In genomic region chr1:101465941-101466340, GRCh38 we compare ENCODE assay signal across 18 cellular contexts.
DNase-seq lines count a peak whose midpoint lies in the region; ATAC-seq, FAIRE-seq and TF ChIP-seq lines count a peak whose summit lies in the region.
"Had no signal": no experiment of that assay in that cellular context is flagged by ENCODE, and none has a peak within 500 bp of the region (broad histone marks: within the 10 kb centered on the region; RNA-seq: fewer than 3 reads in every experiment).

No MANE protein-coding gene starts in this region.

- H2BK5ac ChIP-seq in H1 (ENCODE audit: low read depth, low read length) (no peak overlapping the region), mesendoderm (ENCODE audit: low read length) (no peak overlapping the region)

- no peak for TF ChIP-seq POLR2A in H1 (IDR thresholded peaks at IDR 0.05; ENCODE audit: control extremely low read depth in 1 of 2, low read depth in 2 of 2, low read length in 2 of 2)

- H2AK5ac ChIP-seq in H1 (ENCODE audit: low read depth, low read length) (no peak overlapping the region), mesendoderm (ENCODE audit: low read length) (no peak overlapping the region)

- H3K27ac ChIP-seq in H1 (ENCODE audit: low read depth, low read length) (no peak overlapping the region), mesendoderm (ENCODE audit: low read depth, low read length) (no peak overlapping the region), aorta (ENCODE audit: low read depth in 1 of 2, low read length in 2 of 2) (no peak overlapping the region)
- H3K27ac ChIP-seq: BLaER1 had no signal

- WGBS in H1 (ENCODE audit: extremely low coverage in 1 of 2, insufficient coverage in 1 of 2, insufficient read length in 1 of 2, insufficient replicate concordance in 2 of 2, low coverage in 1 of 2, low lambda C conversion rate in 2 of 2, missing lambda C conversion rate in 1 of 2), 2 experiments, result 90% methylated on average over 2 of the region's 2 CpGs; no CpG with 5 or more reads in 1 of the 2 experiments
- WGBS in mesendoderm (ENCODE audit: extremely low coverage, insufficient coverage, low lambda C conversion rate), result no CpG with 5 or more reads among the region's 2 CpGs
- WGBS in aorta, 2 donors, result 95 to 98% methylated on average over 2 of the region's 2 CpGs

- H3K4me1 Mint-ChIP-seq in activated CD4-positive, alpha-beta T cell treated with anti-CD3 and anti-CD28 coated beads, Interleukin-2, amount 10 ng/mL, durations not matched to agents 24 days and 14 days, result no peaks in the 10 kb centered on the region
- H3K4me1 Mint-ChIP-seq in activated CD4-positive, alpha-beta T cell treated with anti-CD3 and anti-CD28 coated beads for 36 hours, result no peaks in the 10 kb centered on the region
- H3K4me1 Mint-ChIP-seq: CD14-positive monocyte had no signal

- H3K27me3 ChIP-seq in H1 (replicated peaks in 1 of 4; ENCODE audit: control insufficient read depth in 3 of 4, extremely low read depth in 1 of 4, insufficient read depth in 3 of 4, low read length in 3 of 4) (no peaks in the 10 kb centered on the region), mesendoderm (ENCODE audit: insufficient read depth, low read length, poor library complexity) (no peaks in the 10 kb centered on the region), aorta (ENCODE audit: control insufficient read depth in 1 of 2, insufficient read depth in 2 of 2, low read length in 1 of 2) (no peaks in the 10 kb centered on the region)
- H3K27me3 ChIP-seq: BLaER1 had no signal

- POLR2A ChIA-PET in activated CD4-positive, alpha-beta T cell treated with anti-CD3 and anti-CD28 coated beads for 36 hours (lab: Charles Lee), result no interaction called here
- POLR2A ChIA-PET in H1 (lab: Charles Lee; ENCODE audit: partially characterized antibody), result no interaction called here

- H3K4me2 ChIP-seq in H1 (ENCODE audit: insufficient read depth in 1 of 2, low read depth in 2 of 2, low read length in 2 of 2), result no peak overlapping the region
- H3K4me2 ChIP-seq in mesendoderm (ENCODE audit: low read length), result no peak overlapping the region
- H3K4me2 ChIP-seq: BLaER1 had no signal

- peak; percentile 32 for DNase-seq in activated CD4-positive, alpha-beta T cell treated with anti-CD3 and anti-CD28 coated beads, Interleukin-2, amount 10 ng/mL, durations not matched to agents 24 days and 14 days
- DNase-seq in activated CD4-positive, alpha-beta T cell treated with anti-CD3 and anti-CD28 coated beads for 36 hours, result no peak
- DNase-seq in H1 (ENCODE audit: low read depth in 1 of 2, low spot score in 2 of 2) (no peak), mesendoderm (peak; percentile 18), aorta (no peak)
- DNase-seq: 8988T; CD4-positive, alpha-beta memory T cell; DMS153; DND-41; EL; HCEC 1CT; HFFc6 had no signal

- peak overlapping the region; percentile 39; the same call in 1 of the 2 replicates for H2AFZ ChIP-seq in H1 (ENCODE audit: low read length)

- no peaks in the 10 kb centered on the region for H4K20me1 ChIP-seq in H1 (replicated peaks in 1 of 2; ENCODE audit: control insufficient read depth in 1 of 2, insufficient read depth in 2 of 2, low read length in 2 of 2)
- H4K20me1 ChIP-seq: BLaER1 had no signal

- H3K4me3 Mint-ChIP-seq in activated CD4-positive, alpha-beta T cell treated with anti-CD3 and anti-CD28 coated beads, Interleukin-2, amount 10 ng/mL, durations not matched to agents 24 days and 14 days, result no peak overlapping the region
- no peak overlapping the region for H3K4me3 Mint-ChIP-seq in activated CD4-positive, alpha-beta T cell treated with anti-CD3 and anti-CD28 coated beads for 36 hours
- H3K4me3 Mint-ChIP-seq: CD14-positive monocyte; CD4-positive, alpha-beta memory T cell; HFFc6 had no signal

- no peaks in the 10 kb centered on the region; the same call in 1 of the 2 replicates for H3K23me2 ChIP-seq in H1 (ENCODE audit: low read depth, low read length)

- no peak overlapping the region for H3K9ac ChIP-seq in H1 (replicated peaks in 1 of 4; ENCODE audit: extremely low read depth in 1 of 4, low read depth in 3 of 4, low read length in 3 of 4)
- H3K9ac ChIP-seq in mesendoderm (ENCODE audit: low read length), result no peak overlapping the region
- H3K9ac ChIP-seq: BLaER1 had no signal

- H2BK120ac ChIP-seq in H1 (replicated peaks; ENCODE audit: low read depth, low read length) (no peak overlapping the region), mesendoderm (ENCODE audit: low read depth, low read length) (no peak overlapping the region)

- H3K36me3 Mint-ChIP-seq in activated CD4-positive, alpha-beta T cell treated with anti-CD3 and anti-CD28 coated beads, Interleukin-2, amount 10 ng/mL, durations not matched to agents 24 days and 14 days (ENCODE audit: low read depth), result no peaks in the 10 kb centered on the region
- H3K36me3 Mint-ChIP-seq in activated CD4-positive, alpha-beta T cell treated with anti-CD3 and anti-CD28 coated beads for 36 hours (ENCODE audit: low read depth), result no peaks in the 10 kb centered on the region
- H3K36me3 Mint-ChIP-seq: CD14-positive monocyte; CD4-positive, alpha-beta memory T cell had no signal

- CTCF ChIA-PET in activated CD4-positive, alpha-beta T cell treated with anti-CD3 and anti-CD28 coated beads for 36 hours (lab: Charles Lee), result interaction anchor here (0.6 to 2.5 kb wide), 3 partner anchors 9 to 54 kb away, joined by 3 to 10 read pairs (median 3); no protein-coding TSS in a partner anchor
- CTCF ChIA-PET in H1 (lab: Charles Lee; ENCODE audit: partially characterized antibody), result interaction anchor here (0.5 to 2.0 kb wide), 5 partner anchors 9 to 156 kb away, joined by 3 to 16 read pairs (median 4); no protein-coding TSS in a partner anchor

- H4K5ac ChIP-seq in H1 (ENCODE audit: insufficient read length, low read depth, low read length) (no peak overlapping the region), mesendoderm (ENCODE audit: low read length) (no peak overlapping the region)

- H4K8ac ChIP-seq in H1 (ENCODE audit: extremely low read depth, insufficient read depth, low read length), result no peak overlapping the region
- H4K8ac ChIP-seq in mesendoderm (ENCODE audit: low read depth, low read length), result peak overlapping the region; percentile 39

- H3K4me1 ChIP-seq in H1 (replicated peaks in 1 of 4; ENCODE audit: control insufficient read depth in 3 of 4, insufficient read depth in 4 of 4, low read length in 3 of 4) (no peaks in the 10 kb centered on the region), mesendoderm (ENCODE audit: control insufficient read depth, low read depth, low read length) (no peaks in the 10 kb centered on the region), aorta (ENCODE audit: control insufficient read depth in 1 of 2, insufficient read depth in 2 of 2, low read length in 2 of 2) (no peaks in the 10 kb centered on the region)
- H3K4me1 ChIP-seq: BLaER1 had no signal

- no peaks in the 10 kb centered on the region for H3K79me1 ChIP-seq in H1 (ENCODE audit: low read depth, low read length)
- H3K79me1 ChIP-seq in mesendoderm (ENCODE audit: low read length), result no peaks in the 10 kb centered on the region

- H3K9me3 ChIP-seq in H1 (ENCODE audit: insufficient read depth in 2 of 2, low read depth in 1 of 2, low read length in 1 of 2) (peaks cover 0 to 3% of the 10 kb centered on the region in 2 experiments; a peak in 1 of 4 replicates), aorta (ENCODE audit: control insufficient read depth, low read length) (no peaks in the 10 kb centered on the region)

- H3K14ac ChIP-seq in H1 (ENCODE audit: insufficient read length), result no peak overlapping the region

- H3K79me2 ChIP-seq in H1 (ENCODE audit: control insufficient read depth in 1 of 2, insufficient read depth in 2 of 2, low read length in 2 of 2) (no peaks in the 10 kb centered on the region), mesendoderm (ENCODE audit: control insufficient read depth, insufficient read depth, low read length) (no peaks in the 10 kb centered on the region)

- peak in 1 of 3 experiments; percentile 5; a peak in 1 of 4 replicates for TF ChIP-seq CTCF in H1 (IDR thresholded peaks at IDR 0.05; ENCODE audit: control extremely low read depth in 1 of 3, insufficient read depth in 1 of 3, low read depth in 1 of 3, low read length in 3 of 3)

- TF ChIP-seq EP300 in H1 (IDR thresholded peaks at IDR 0.05; ENCODE audit: borderline replicate concordance in 1 of 2, low read depth in 2 of 2, low read length in 2 of 2), result no peak

- no peaks in the 10 kb centered on the region for H3K36me3 ChIP-seq in H1 (ENCODE audit: control insufficient read depth in 2 of 4, insufficient read depth in 4 of 4, low read length in 3 of 4)
- H3K36me3 ChIP-seq in mesendoderm (ENCODE audit: control insufficient read depth, insufficient read depth, low read length), result no peaks in the 10 kb centered on the region
- no peaks in the 10 kb centered on the region for H3K36me3 ChIP-seq in aorta (ENCODE audit: control insufficient read depth in 1 of 2, insufficient read depth in 2 of 2, low read length in 1 of 2)
- H3K36me3 ChIP-seq: BLaER1 had no signal

- H2BK15ac ChIP-seq in H1 (ENCODE audit: low read length), result no peak overlapping the region
- H2BK15ac ChIP-seq in mesendoderm (replicated peaks; ENCODE audit: low read depth), result no peak overlapping the region

- H3K4me3 ChIP-seq in H1 (ENCODE audit: extremely low read depth in 1 of 4, insufficient read depth in 2 of 4, low read depth in 3 of 4, low read length in 4 of 4) (no peak overlapping the region), mesendoderm (ENCODE audit: low read length) (no peak overlapping the region), aorta (ENCODE audit: low read length in 2 of 2) (no peak overlapping the region)
- H3K4me3 ChIP-seq: BLaER1, GM12878 had no signal

- H3K23ac ChIP-seq in H1 (ENCODE audit: insufficient read length) (no peak overlapping the region), mesendoderm (ENCODE audit: low read length) (no peak overlapping the region)

- H2BK20ac ChIP-seq in H1 (ENCODE audit: low read length), result no peak overlapping the region

- H3K9me3 Mint-ChIP-seq in activated CD4-positive, alpha-beta T cell treated with anti-CD3 and anti-CD28 coated beads, Interleukin-2, amount 10 ng/mL, durations not matched to agents 24 days and 14 days, result peaks cover 9% of the 10 kb centered on the region
- peaks cover 3% of the 10 kb centered on the region for H3K9me3 Mint-ChIP-seq in activated CD4-positive, alpha-beta T cell treated with anti-CD3 and anti-CD28 coated beads for 36 hours (ENCODE audit: low read depth)
- H3K9me3 Mint-ChIP-seq: HFFc6 had no signal

- no peak overlapping the region for H3K4ac ChIP-seq in H1 (replicated peaks; ENCODE audit: insufficient read length, low read depth, low read length)
- no peak overlapping the region for H3K4ac ChIP-seq in mesendoderm (ENCODE audit: low read depth, low read length)

- no peak overlapping the region for H3K27ac Mint-ChIP-seq in activated CD4-positive, alpha-beta T cell treated with anti-CD3 and anti-CD28 coated beads, Interleukin-2, amount 10 ng/mL, durations not matched to agents 24 days and 14 days
- no peak overlapping the region for H3K27ac Mint-ChIP-seq in activated CD4-positive, alpha-beta T cell treated with anti-CD3 and anti-CD28 coated beads for 36 hours
- H3K27ac Mint-ChIP-seq: CD14-positive monocyte; CD4-positive, alpha-beta memory T cell; HFFc6 had no signal

- no peak for TF ChIP-seq RAD21 in H1 (IDR thresholded peaks at IDR 0.05 in 1 of 2, conservative IDR thresholded peaks at IDR 0.05 in 1 of 2; ENCODE audit: low read depth in 2 of 2, low read length in 2 of 2)

- H4K91ac ChIP-seq in H1 (replicated peaks; ENCODE audit: insufficient read length, low read length), result no peak overlapping the region

- intact Hi-C loops in activated CD4-positive, alpha-beta T cell treated with anti-CD3 and anti-CD28 coated beads, Interleukin-2, amount 10 ng/mL, durations not matched to agents 24 days and 14 days (cut with micrococcal nuclease), result no loop called here
- intact Hi-C loops in activated CD4-positive, alpha-beta T cell treated with anti-CD3 and anti-CD28 coated beads for 36 hours (cut with DNase I, micrococcal nuclease), result no loop called here
- intact Hi-C loops in aorta (cut with DNase I), result no loop called here

- FAIRE-seq in H1 (lab: Jason Lieb, UNC), result no peak
- FAIRE-seq: GM12878, H54 had no signal

- no peak overlapping the region for H3K56ac ChIP-seq in H1 (replicated peaks; ENCODE audit: insufficient read length, low read depth, low read length)
- no peak overlapping the region for H3K56ac ChIP-seq in mesendoderm (ENCODE audit: low read length)

- H3K27me3 Mint-ChIP-seq in activated CD4-positive, alpha-beta T cell treated with anti-CD3 and anti-CD28 coated beads, Interleukin-2, amount 10 ng/mL, durations not matched to agents 24 days and 14 days, result peaks cover 8% of the 10 kb centered on the region
- H3K27me3 Mint-ChIP-seq in activated CD4-positive, alpha-beta T cell treated with anti-CD3 and anti-CD28 coated beads for 36 hours, result no peaks in the 10 kb centered on the region

- H3K18ac ChIP-seq in H1 (ENCODE audit: extremely low read depth, low read length) (no peak overlapping the region), mesendoderm (ENCODE audit: low read length) (no peak overlapping the region)

- no peak overlapping the region for H2BK12ac ChIP-seq in H1 (ENCODE audit: low read depth, low read length)

- ATAC-seq in activated CD4-positive, alpha-beta T cell treated with anti-CD3 and anti-CD28 coated beads for 36 hours, result no peak
- ATAC-seq in HG03045 (IDR thresholded peaks at IDR 0.05; ENCODE audit: unreplicated experiment) (no peak), aorta (ENCODE audit: low FRiP score) (no peak), GM21825 (IDR thresholded peaks at IDR 0.05; ENCODE audit: unreplicated experiment) (no peak)
- ATAC-seq: GM12878 had no signal

Comparison
In these comparisons a context has a peak if more than half of its experiments do, and no peak if none do; other contexts are left out.
1. DNase-seq: peak in activated CD4-positive, alpha-beta T cell treated with anti-CD3 and anti-CD28 coated beads, Interleukin-2, amount 10 ng/mL, durations not matched to agents 24 days and 14 days (single experiment) and mesendoderm (single experiment); none in activated CD4-positive, alpha-beta T cell treated with anti-CD3 and anti-CD28 coated beads for 36 hours (single experiment), H1 (0 of 2) and aorta (0 of 2).